ENCODE assay signal across 12 cellular contexts in the genomic region with DNA sequence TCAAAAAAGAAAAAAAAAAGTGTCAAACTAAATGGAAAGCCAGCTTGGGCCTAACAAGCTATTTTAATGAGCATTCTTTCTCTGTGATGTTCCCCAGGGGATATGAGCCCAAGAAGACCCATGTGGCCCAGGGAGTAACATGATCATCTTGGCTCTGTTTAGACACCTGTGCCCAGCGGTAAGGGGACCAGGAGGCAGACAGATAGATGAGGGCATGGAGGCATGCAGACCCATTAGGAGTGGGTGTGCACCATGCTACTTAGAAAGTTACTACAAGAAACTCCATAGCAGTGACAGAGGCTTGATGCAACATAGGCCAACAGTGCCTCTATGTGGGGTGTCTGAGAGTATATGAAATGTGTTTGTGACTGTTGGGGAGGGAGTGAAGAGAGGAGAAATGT. TPM values are rescaled to one million over a fixed set of nuclear protein-coding genes. Genes with fewer than 3 reads are reported as not detected.
DNase-seq lines count a peak whose midpoint lies in the region; ATAC-seq, FAIRE-seq and TF ChIP-seq lines count a peak whose summit lies in the region.
"Had no signal": no experiment of that assay in that cellular context is flagged by ENCODE, and none has a peak within 500 bp of the region (broad histone marks: within the 10 kb centered on the region; RNA-seq: fewer than 3 reads in every experiment).

No MANE protein-coding gene starts in this region.

- H3K27ac ChIP-seq in A549, result peak overlapping the region; percentile 38 to 76
- H3K27ac ChIP-seq in suprapubic skin, result no peak overlapping the region
- H3K27ac ChIP-seq in right cardiac atrium (ENCODE audit: low read length), result no peak overlapping the region

- 94% methylated on average over 1 of the region's 1 CpG for WGBS in A549 (ENCODE audit: missing lambda C conversion rate)
- WGBS in suprapubic skin, result 100% methylated on average over 1 of the region's 1 CpG
- 93% methylated on average over 1 of the region's 1 CpG for WGBS in right cardiac atrium

- TF ChIP-seq EP300 in A549 (IDR thresholded peaks at IDR 0.05) (no peak), suprapubic skin (IDR thresholded peaks at IDR 0.05) (no peak)

- CTCF ChIA-PET in A549 (lab: Yijun Ruan, JAX), result interaction anchor here (0.5 to 1.5 kb wide), 6 partner anchors 44 to 251 kb away, joined by 3 to 7 read pairs (median 4); partner anchors contain the start of gene BORCS5

- no peak for FAIRE-seq in A549 (lab: Jason Lieb, UNC)
- FAIRE-seq: G401.6 had no signal

- H3K4me3 ChIP-seq in A549 (no peak overlapping the region), GM06990 (replicated peaks; ENCODE audit: low read depth, low read length) (no peak overlapping the region), choroid plexus epithelial cell (ENCODE audit: low read depth, low read length) (no peak overlapping the region), suprapubic skin (no peak overlapping the region), right cardiac atrium (ENCODE audit: low read length) (no peak overlapping the region)

- ATAC-seq in A549, result 0 out of 6 replicates have a peak, but pooled peaks of 1 of the 2 experiments have one; percentile 36
- ATAC-seq in GM19328 (IDR thresholded peaks at IDR 0.05; ENCODE audit: unreplicated experiment), result no peak
- ATAC-seq in right cardiac atrium, result no peak

- H3K4me1 ChIP-seq in A549, result peaks cover 30% of the 10 kb centered on the region
- H3K4me1 ChIP-seq in suprapubic skin, result peaks cover 41% of the 10 kb centered on the region
- no peaks in the 10 kb centered on the region for H3K4me1 ChIP-seq in right cardiac atrium (ENCODE audit: control insufficient read depth, insufficient read depth, low read length)

- TF ChIP-seq RAD21 in A549 (conservative IDR thresholded peaks at IDR 0.05 in 1 of 2, IDR thresholded peaks at IDR 0.05 in 1 of 2), result peak; percentile 70; a peak in 4 of 5 replicates

- no peaks in the 10 kb centered on the region for H3K9me3 ChIP-seq in A549
- H3K9me3 ChIP-seq in suprapubic skin, result no peaks in the 10 kb centered on the region
- H3K9me3 ChIP-seq in right cardiac atrium (ENCODE audit: control insufficient read depth, low read length), result no peaks in the 10 kb centered on the region

- no peak for TF ChIP-seq POLR2A in A549 (IDR thresholded peaks at IDR 0.05; ENCODE audit: low read length)
- TF ChIP-seq POLR2A in suprapubic skin (IDR thresholded peaks at IDR 0.05), result no peak

- no peaks in the 10 kb centered on the region for H3K27me3 ChIP-seq in GM06990 (replicated peaks; ENCODE audit: control insufficient read depth, insufficient read depth, low read length)
- H3K27me3 ChIP-seq in suprapubic skin, result no peaks in the 10 kb centered on the region
- no peaks in the 10 kb centered on the region for H3K27me3 ChIP-seq in right cardiac atrium (ENCODE audit: control insufficient read depth, insufficient read depth)

- DNase-seq in A549 (ENCODE audit: low read depth in 1 of 2, low spot score in 1 of 2), result peak; percentile 28 to 68
- peak; percentile 33 for DNase-seq in GM06990 (ENCODE audit: extremely low read depth, insufficient read length)
- DNase-seq in NCI-H2107 (lab: John Stamatoyannopoulos, UW), result peak; percentile 34
- peak; percentile 56 for DNase-seq in choroid plexus epithelial cell (ENCODE audit: low read depth)
- no peak for DNase-seq in DMS153 treated with DMSO at 0.1 percent for 48 hours (lab: John Stamatoyannopoulos, UW; ENCODE audit: unreplicated experiment)
- no peak for DNase-seq in suprapubic skin (ENCODE audit: low spot score in 2 of 2)
- no peak for DNase-seq in right cardiac atrium
- DNase-seq: H7, hippocampal formation, Kasumi-1 had no signal

- no peak overlapping the region for H3K4me2 ChIP-seq in A549

- TF ChIP-seq CTCF in A549 (IDR thresholded peaks at IDR 0.05), result peak; percentile 42; the same call in 2 of the 3 replicates
- TF ChIP-seq CTCF in GM06990 (IDR thresholded peaks at IDR 0.05; ENCODE audit: insufficient read depth, low read length, poor library complexity, severe bottlenecking), result peak; percentile 50
- TF ChIP-seq CTCF in choroid plexus epithelial cell (conservative IDR thresholded peaks at IDR 0.05; ENCODE audit: low read depth, low read length), result peak; percentile 14
- no peak for TF ChIP-seq CTCF in suprapubic skin (IDR thresholded peaks at IDR 0.05)

- intact Hi-C loops in right cardiac atrium (cut with DNase I), result loop anchor here in 1 of 4 donors (10.0 kb wide), 1 partner anchor 714 kb away; no protein-coding TSS in a partner anchor

- POLR2A ChIA-PET in A549 (lab: Yijun Ruan, JAX), result interaction anchor here (0.7 kb wide), 1 partner anchor 232 kb away, joined by 3 read pairs; no protein-coding TSS in a partner anchor

- H3K36me3 ChIP-seq in GM06990 (ENCODE audit: control insufficient read depth, insufficient read depth, low read length) (no peaks in the 10 kb centered on the region), suprapubic skin (no peaks in the 10 kb centered on the region)

TF ChIP-seq in A549, 52 proteins besides CTCF, POLR2A, EP300 and RAD21:
- TF ChIP-seq HOXA7 (CRISPR knock-in tag; IDR thresholded peaks at IDR 0.05) (no peak), SMC3 (IDR thresholded peaks at IDR 0.05) (peak; percentile 64)

RNA-seq across cellular contexts. Expression of gene CREBL2, which starts 3.1 kb away (rescaled TPM):
- polyA plus RNA-seq in A549 (2011; rRNA removed) (30.9 and 31.4 TPM in 2 replicates), A549 (2017; fragmentation: RNase III; extraction: RNeasy Plus Mini Kit Qiagen cat#74134 plus additional on column Dnase treatment) (21.9 to 24.3 TPM (median 23.9 TPM) in 3 replicates), right cardiac atrium (16.7 TPM)
- 8.2 and 9.4 TPM in 2 replicates for polyA plus RNA-seq in A549 (2012; cell fraction: cytosol; rRNA removed)
- 2.9 and 4.2 TPM in 2 replicates for polyA plus RNA-seq in A549 (2012; cell fraction: nucleus; rRNA removed)
- 12.2 and 13.6 TPM in 2 replicates for polyA minus RNA-seq in A549 (2011; rRNA and poly(A)+ RNA removed)
- total RNA-seq in suprapubic skin (10 to 100 TPM; 31.0 to 45.6 (median 41.2) TPM), right cardiac atrium (10 to 100 TPM; 22.4 to 24.9 (median 23.4) TPM)

RNA-seq across cellular contexts. Expression of gene DUSP16, which starts 45.9 kb away (rescaled TPM):
- polyA plus RNA-seq in A549 (2011; rRNA removed), result 34.7 and 43.0 TPM in 2 replicates
- 5.9 and 7.2 TPM in 2 replicates for polyA plus RNA-seq in A549 (2012; cell fraction: cytosol; rRNA removed)
- 6.1 and 6.2 TPM in 2 replicates for polyA plus RNA-seq in A549 (2012; cell fraction: nucleus; rRNA removed)
- polyA plus RNA-seq in A549 (2017; fragmentation: RNase III; extraction: RNeasy Plus Mini Kit Qiagen cat#74134 plus additional on column Dnase treatment), result 13.1 to 19.0 TPM (median 18.2 TPM) in 3 replicates
- polyA minus RNA-seq in A549 (2011; rRNA and poly(A)+ RNA removed), result 40.7 and 54.4 TPM in 2 replicates
- 10 to 100 TPM; 20.3 to 33.2 (median 24.8) TPM for total RNA-seq in suprapubic skin
- 10 to 100 TPM; 11.1 to 17.2 (median 14.3) TPM for total RNA-seq in right cardiac atrium
- 4.2 TPM for polyA plus RNA-seq in right cardiac atrium

Comparison
In these comparisons a context has a peak if more than half of its experiments do, and no peak if none do; other contexts are left out.
1. DNase-seq: peak in A549 (2 of 2), GM06990 (single experiment), NCI-H2107 (single experiment) and choroid plexus epithelial cell (single experiment); none in DMS153 treated with DMSO at 0.1 percent for 48 hours (single experiment), suprapubic skin (0 of 2) and right cardiac atrium (0 of 3).
2. H3K27ac ChIP-seq: peak in A549 (2 of 2); none in suprapubic skin (single experiment) and right cardiac atrium (single experiment).
3. CTCF ChIP-seq: peak in A549 (single experiment), GM06990 (single experiment) and choroid plexus epithelial cell (single experiment); none in suprapubic skin (0 of 2).